ENCODE assay signal across 9 cellular contexts in the genomic region with DNA sequence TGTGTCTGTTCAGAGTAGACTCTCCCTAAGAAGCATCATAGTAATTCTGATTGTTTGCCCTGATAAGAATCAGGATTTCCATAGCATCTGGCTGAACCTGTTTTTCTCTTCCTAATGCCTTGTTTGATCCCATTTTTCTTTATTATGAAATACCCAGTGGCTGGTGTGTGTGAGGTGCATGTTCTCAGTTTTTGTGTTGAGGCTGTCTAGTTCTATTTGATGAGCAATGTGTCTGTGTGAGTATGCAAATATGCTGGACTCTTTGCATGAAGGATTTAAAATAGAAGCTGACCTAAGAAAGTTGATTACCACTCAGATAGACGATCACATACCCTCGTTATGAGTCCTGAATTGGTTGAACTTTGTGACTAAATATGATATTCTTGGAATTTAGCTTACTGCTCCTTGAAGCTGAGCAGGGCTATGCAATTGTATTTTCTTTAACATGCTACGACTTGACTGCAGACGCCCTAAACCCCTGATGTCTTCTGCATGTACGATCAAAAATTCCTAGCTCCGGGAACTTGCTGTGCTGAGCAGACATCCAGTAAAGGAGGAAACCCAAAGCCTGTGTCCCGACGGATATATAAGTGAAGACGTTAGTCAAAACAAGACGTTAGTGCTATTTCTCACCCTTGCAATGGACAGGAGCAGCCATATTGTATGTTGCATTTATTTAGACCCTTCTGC. TPM values are rescaled to one million over a fixed set of nuclear protein-coding genes. Genes with fewer than 3 reads are reported as not detected.
DNase-seq lines count a peak whose midpoint lies in the region; ATAC-seq, FAIRE-seq and TF ChIP-seq lines count a peak whose summit lies in the region.
"Had no signal": no experiment of that assay in that cellular context is flagged by ENCODE, and none has a peak within 500 bp of the region (broad histone marks: within the 10 kb centered on the region; RNA-seq: fewer than 3 reads in every experiment).

No MANE protein-coding gene starts in this region.

- peaks cover 63% of the 10 kb centered on the region for H3K4me1 Mint-ChIP-seq in endothelial cell (ENCODE audit: unreplicated experiment)

- no peak for TF ChIP-seq POLR2A in lower leg skin (IDR thresholded peaks at IDR 0.05)

- H3K27ac ChIP-seq in C4-2B (peak overlapping the region; percentile 74; the same call in 1 of the 2 replicates), coronary artery (no peak overlapping the region)

- no peak for FAIRE-seq in frontal cortex (lab: Jason Lieb, UNC)

- DNase-seq in endothelial cell (ENCODE audit: low spot score) (no peak), glomerular visceral epithelial cell (ENCODE audit: extremely low spot score) (no peak), lower leg skin (ENCODE audit: low spot score in 2 of 2) (no peak), coronary artery (ENCODE audit: low spot score) (no peak), frontal cortex (ENCODE audit: low spot score in 2 of 2) (no peak)

- peak overlapping the region; percentile 38 for H3K4me3 Mint-ChIP-seq in endothelial cell (ENCODE audit: unreplicated experiment)
- H3K4me3 Mint-ChIP-seq: endodermal cell had no signal

- ATAC-seq in GM21360 (IDR thresholded peaks at IDR 0.05; ENCODE audit: unreplicated experiment), result peak; percentile 45
- peak; percentile 74 for ATAC-seq in HG03520 (IDR thresholded peaks at IDR 0.05; ENCODE audit: unreplicated experiment)

- H3K9me3 Mint-ChIP-seq in endothelial cell (ENCODE audit: unreplicated experiment), result no peaks in the 10 kb centered on the region
- H3K9me3 Mint-ChIP-seq: endodermal cell had no signal

- peaks cover 1% of the 10 kb centered on the region for H3K27me3 Mint-ChIP-seq in endothelial cell (ENCODE audit: unreplicated experiment)

- TF ChIP-seq CTCF in C4-2B (conservative IDR thresholded peaks at IDR 0.05) (no peak), endothelial cell (IDR thresholded peaks at IDR 0.05; ENCODE audit: unreplicated experiment) (no peak), lower leg skin (IDR thresholded peaks at IDR 0.05) (no peak), coronary artery (IDR thresholded peaks at IDR 0.05) (no peak)

- H3K27ac Mint-ChIP-seq in endothelial cell (ENCODE audit: unreplicated experiment), result no peak overlapping the region
- H3K27ac Mint-ChIP-seq: endodermal cell had no signal

- H3K4me3 ChIP-seq in lower leg skin (ENCODE audit: low read depth, poor library complexity, severe bottlenecking), result no peak overlapping the region
- no peak overlapping the region for H3K4me3 ChIP-seq in coronary artery

- WGBS in lower leg skin, 2 donors, result 64 to 71% methylated on average over 10 of the region's 10 CpGs

- peaks cover 63% of the 10 kb centered on the region for H3K36me3 Mint-ChIP-seq in endothelial cell (ENCODE audit: low read depth, unreplicated experiment)

- intact Hi-C loops in lower leg skin (cut with DNase I; ENCODE audit: low total_unique reads), result no loop called here

RNA-seq across cellular contexts. Expression of a gene that starts 51.3 kb away (rescaled TPM):
- 131 TPM for total RNA-seq in endothelial cell (ENCODE audit: unreplicated experiment)
- total RNA-seq in lower leg skin, result 10 to 100 TPM in 3 of 4 donors, 1 to 10 TPM in 1; 7.8 to 16.6 (median 11.7) TPM
- 34.2 TPM for total RNA-seq in frontal cortex
